In genomic region chr5:167840736-167841135, GRCh38 we compare ENCODE assay signal across 25 cellular contexts.
"Had no signal": no experiment of that assay in that cellular context is flagged by ENCODE, and none has a peak within 500 bp of the region (broad histone marks: within the 10 kb centered on the region; RNA-seq: fewer than 3 reads in every experiment).

No MANE protein-coding gene starts in this region.

- H3K9me2 ChIP-seq: SK-N-SH had no signal

- H3K9me3 Mint-ChIP-seq: activated CD4-positive, alpha-beta memory T cell treated with anti-CD3 and anti-CD28 coated beads for 36 hours; activated CD4-positive, alpha-beta T cell treated with anti-CD3 and anti-CD28 coated beads, Interleukin-2, amount 10 ng/mL, durations not matched to agents 7 days and 5 days; activated naive CD8-positive, alpha-beta T cell treated with anti-CD3 and anti-CD28 coated beads, Interleukin-2, amount 50 U/mL, for 24 hours had no signal

- H3K27me3 Mint-ChIP-seq: activated CD4-positive, alpha-beta memory T cell treated with anti-CD3 and anti-CD28 coated beads for 36 hours; activated CD4-positive, alpha-beta T cell treated with anti-CD3 and anti-CD28 coated beads, Interleukin-2, amount 10 ng/mL, durations not matched to agents 7 days and 5 days; activated naive CD8-positive, alpha-beta T cell treated with anti-CD3 and anti-CD28 coated beads, Interleukin-2, amount 50 U/mL, for 24 hours had no signal

- H3K9ac ChIP-seq: SK-N-SH had no signal

- H3K27ac Mint-ChIP-seq: activated CD4-positive, alpha-beta memory T cell treated with anti-CD3 and anti-CD28 coated beads for 36 hours; activated CD4-positive, alpha-beta T cell treated with anti-CD3 and anti-CD28 coated beads, Interleukin-2, amount 10 ng/mL, durations not matched to agents 7 days and 5 days; activated naive CD4-positive, alpha-beta T cell treated with anti-CD3 and anti-CD28 coated beads, Interleukin-2, amount 50 U/mL, for 72 hours; activated naive CD8-positive, alpha-beta T cell treated with anti-CD3 and anti-CD28 coated beads, Interleukin-2, amount 50 U/mL, for 24 hours had no signal

- H3K4me2 ChIP-seq: SK-N-SH had no signal

- H3K9me3 ChIP-seq: ascending aorta, body of pancreas, MG63, SK-N-SH had no signal

- H3K36me3 ChIP-seq: ascending aorta, MG63 had no signal

- H3K27ac ChIP-seq: ascending aorta, body of pancreas, VCaP had no signal

- H3K4me1 Mint-ChIP-seq: activated CD4-positive, alpha-beta T cell treated with anti-CD3 and anti-CD28 coated beads, Interleukin-2, amount 10 ng/mL, durations not matched to agents 7 days and 5 days; activated naive CD8-positive, alpha-beta T cell treated with anti-CD3 and anti-CD28 coated beads, Interleukin-2, amount 50 U/mL, for 24 hours had no signal

- FAIRE-seq: bronchial epithelial cell had no signal

- H3K4me3 ChIP-seq: ascending aorta, body of pancreas, MG63 had no signal

- H3K36me3 Mint-ChIP-seq: activated CD4-positive, alpha-beta memory T cell treated with anti-CD3 and anti-CD28 coated beads for 36 hours; activated naive CD4-positive, alpha-beta T cell treated with anti-CD3 and anti-CD28 coated beads, Interleukin-2, amount 50 U/mL, for 72 hours had no signal

- H3K27me3 ChIP-seq: ascending aorta, body of pancreas, MG63 had no signal

- H3K4me1 ChIP-seq: ascending aorta, body of pancreas had no signal

- DNase-seq: activated CD4-positive, alpha-beta memory T cell treated with anti-CD3 and anti-CD28 coated beads for 36 hours; activated CD4-positive, alpha-beta T cell treated with anti-CD3 and anti-CD28 coated beads, Interleukin-2, amount 10 ng/mL, durations not matched to agents 7 days and 5 days; activated CD4-positive, CD25-positive, alpha-beta regulatory T cell; activated CD8-positive, alpha-beta memory T cell treated with anti-CD3 and anti-CD28 coated beads for 24 hours; activated effector memory CD4-positive, alpha-beta T cell treated with anti-CD3 and anti-CD28 coated beads, Interleukin-2, amount 50 U/mL, for 16 hours; activated naive CD4-positive, alpha-beta T cell treated with Interleukin-2 at 50 U/mL for 16 hours; activated naive CD8-positive, alpha-beta T cell treated with anti-CD3 and anti-CD28 coated beads, Interleukin-2, amount 50 U/mL, for 24 hours; activated T-cell treated with anti-CD3 and anti-CD28 coated beads, Interleukin-2, amount 50 U/mL, for 4 hours; amniotic stem cell; body of pancreas; central memory CD4-positive, alpha-beta T cell; MG63; NCI-H1105; NCI-H1436; NCI-H187; NCI-H2081 treated with DMSO at 0.1 percent for 48 hours; NCI-H226; NCI-H526; NCI-H82; SK-N-SH; T-helper 1 cell had no signal

- H3K4me3 Mint-ChIP-seq: activated CD4-positive, alpha-beta memory T cell treated with anti-CD3 and anti-CD28 coated beads for 36 hours; activated CD4-positive, alpha-beta T cell treated with anti-CD3 and anti-CD28 coated beads, Interleukin-2, amount 10 ng/mL, durations not matched to agents 7 days and 5 days; activated naive CD8-positive, alpha-beta T cell treated with anti-CD3 and anti-CD28 coated beads, Interleukin-2, amount 50 U/mL, for 24 hours; activated T-cell treated with anti-CD3 and anti-CD28 coated beads, Interleukin-2, amount 50 U/mL, for 4 hours had no signal
